21 cellular contexts compared by ENCODE assay signal in genomic region chr13:20870829-20871228, GRCh38. TPM values are rescaled to one million over a fixed set of nuclear protein-coding genes. Genes with fewer than 3 reads are reported as not detected.
DNase-seq lines count a peak whose midpoint lies in the region; ATAC-seq and TF ChIP-seq lines count a peak whose summit lies in the region.
"Had no signal": no experiment of that assay in that cellular context is flagged by ENCODE, and none has a peak within 500 bp of the region (broad histone marks: within the 10 kb centered on the region; RNA-seq: fewer than 3 reads in every experiment).

No MANE protein-coding gene starts in this region.

- H4K12ac ChIP-seq in trophoblast cell (ENCODE audit: low read depth, low read length) = no peak overlapping the region

- no peak overlapping the region for H3K4ac ChIP-seq in mesenchymal stem cell (ENCODE audit: low read depth in 1 of 2, low read length in 2 of 2)
- H3K4ac ChIP-seq in trophoblast cell (ENCODE audit: low read depth, low read length) = peak overlapping the region; percentile 22

- no peak overlapping the region for H2AK5ac ChIP-seq in mesenchymal stem cell (ENCODE audit: low read length, severe bottlenecking)
- H2AK5ac ChIP-seq in trophoblast cell (ENCODE audit: low read length) = no peak overlapping the region

- intact Hi-C loops in Right ventricle myocardium superior (cut with DNase I) = no loop called here

- H3K27ac ChIP-seq in right atrium auricular region (no peak overlapping the region), mesenchymal stem cell (ENCODE audit: low read length, poor library complexity, severe bottlenecking) (peak overlapping the region; percentile 4), trophoblast cell (ENCODE audit: low read depth, low read length) (no peak overlapping the region)
- H3K27ac ChIP-seq: 22Rv1, BLaER1, C4-2B, GM23248 had no signal

- H3K9me3 ChIP-seq in right atrium auricular region (no peaks in the 10 kb centered on the region), mesenchymal stem cell (ENCODE audit: control insufficient read depth, low read length) (no peaks in the 10 kb centered on the region), trophoblast cell (ENCODE audit: insufficient read depth, low read depth, low read length) (no peaks in the 10 kb centered on the region)
- H3K9me3 ChIP-seq: BLaER1 had no signal

- no peaks in the 10 kb centered on the region for H3K36me3 Mint-ChIP-seq in natural killer cell treated with Interleukin-12 subunit alpha and Interleukin-12 subunit beta and Interleukin-15 and Interleukin-18, amount 100 ng/mL, for 72 hours

- H3K14ac ChIP-seq in mesenchymal stem cell (ENCODE audit: low read length in 2 of 2) (no peak overlapping the region), trophoblast cell (ENCODE audit: low read length) (no peak overlapping the region)

- H3K36me3 ChIP-seq in right atrium auricular region (no peaks in the 10 kb centered on the region), mesenchymal stem cell (ENCODE audit: control insufficient read depth in 1 of 2, insufficient read depth in 2 of 2, low read depth in 1 of 2, low read length in 2 of 2) (peaks cover 0 to 6% of the 10 kb centered on the region in 2 experiments), trophoblast cell (ENCODE audit: control insufficient read depth in 1 of 2, insufficient read depth in 2 of 2, low read length in 2 of 2) (no peaks in the 10 kb centered on the region)

- H3K9me3 Mint-ChIP-seq in natural killer cell treated with Interleukin-12 subunit alpha and Interleukin-12 subunit beta and Interleukin-15 and Interleukin-18, amount 100 ng/mL, for 72 hours = no peaks in the 10 kb centered on the region
- H3K9me3 Mint-ChIP-seq: CD4-positive, CD25-positive, alpha-beta regulatory T cell; CD8-positive, alpha-beta memory T cell; HFFc6 had no signal

- H3K4me3 Mint-ChIP-seq in natural killer cell treated with Interleukin-12 subunit alpha and Interleukin-12 subunit beta and Interleukin-15 and Interleukin-18, amount 100 ng/mL, for 72 hours = no peak overlapping the region
- H3K4me3 Mint-ChIP-seq: B cell; CD4-positive, CD25-positive, alpha-beta regulatory T cell; HFFc6 had no signal

- WGBS in mesenchymal stem cell = 91% methylated on average over 2 of the region's 4 CpGs
- WGBS in trophoblast cell (ENCODE audit: extremely low coverage, insufficient coverage, insufficient read length) = no CpG with 5 or more reads among the region's 4 CpGs

- no peak overlapping the region for H2BK15ac ChIP-seq in mesenchymal stem cell (ENCODE audit: low read depth, poor library complexity, severe bottlenecking)

- H3K18ac ChIP-seq in mesenchymal stem cell (ENCODE audit: low read depth in 1 of 2, low read length in 2 of 2) (no peak overlapping the region), trophoblast cell (ENCODE audit: low read length) (no peak overlapping the region)

- no peak overlapping the region for H4K8ac ChIP-seq in mesenchymal stem cell (ENCODE audit: low read length)
- H4K8ac ChIP-seq in trophoblast cell (ENCODE audit: low read depth, low read length) = no peak overlapping the region

- peaks cover 5 to 14% of the 10 kb centered on the region in 2 donors for H3K4me1 Mint-ChIP-seq in natural killer cell treated with Interleukin-12 subunit alpha and Interleukin-12 subunit beta and Interleukin-15 and Interleukin-18, amount 100 ng/mL, for 72 hours (ENCODE audit: low read depth in 2 of 2)

- H3K79me2 ChIP-seq in trophoblast cell (ENCODE audit: control insufficient read depth, insufficient read depth, low read length, poor library complexity) = peaks cover 1% of the 10 kb centered on the region

- peaks cover 8% of the 10 kb centered on the region for H3K79me1 ChIP-seq in mesenchymal stem cell (replicated peaks; ENCODE audit: low read length, poor library complexity, severe bottlenecking)
- H3K79me1 ChIP-seq in trophoblast cell (ENCODE audit: low read length) = no peaks in the 10 kb centered on the region

- ATAC-seq in Right ventricle myocardium superior (ENCODE audit: poor library complexity) = peak; percentile 29
- no peak for ATAC-seq in HG02973 (IDR thresholded peaks at IDR 0.05; ENCODE audit: unreplicated experiment)
- no peak for ATAC-seq in natural killer cell treated with Interleukin-12 subunit alpha and Interleukin-12 subunit beta and Interleukin-15 and Interleukin-18, amount 100 ng/mL, for 72 hours
- ATAC-seq: GM12878, HCT116 had no signal

- no peak overlapping the region for H4K91ac ChIP-seq in mesenchymal stem cell (ENCODE audit: low read length)
- H4K91ac ChIP-seq in trophoblast cell (ENCODE audit: low read depth, low read length) = no peak overlapping the region

- no peak overlapping the region for H3K4me3 ChIP-seq in right atrium auricular region
- H3K4me3 ChIP-seq in mesenchymal stem cell (ENCODE audit: insufficient read depth in 1 of 2, low read depth in 1 of 2, low read length in 2 of 2) = no peak overlapping the region
- no peak overlapping the region for H3K4me3 ChIP-seq in trophoblast cell (ENCODE audit: low read depth, low read length)
- H3K4me3 ChIP-seq: BLaER1, GM12878, GM23248 had no signal

- DNase-seq in Right ventricle myocardium superior (no peak), right atrium auricular region (ENCODE audit: low spot score) (no peak), mesenchymal stem cell (no peak), trophoblast cell (no peak)
- no peak for DNase-seq in natural killer cell treated with Interleukin-12 subunit alpha and Interleukin-12 subunit beta and Interleukin-15 and Interleukin-18, amount 100 ng/mL, for 72 hours (ENCODE audit: low spot score)
- DNase-seq: CD4-positive, CD25-positive, alpha-beta regulatory T cell; CD8-positive, alpha-beta memory T cell; DMS 273 treated with DMSO at 0.1 percent for 48 hours; DMS79; EL; GDM1; GM23248; H7; HFFc6 had no signal

- H3K9ac ChIP-seq in mesenchymal stem cell (ENCODE audit: low read length) (no peak overlapping the region), trophoblast cell (ENCODE audit: low read length) (no peak overlapping the region)
- H3K9ac ChIP-seq: BLaER1, GM23248 had no signal

- no peak overlapping the region for H2BK120ac ChIP-seq in mesenchymal stem cell (ENCODE audit: low read depth, low read length)
- H2BK120ac ChIP-seq in trophoblast cell (ENCODE audit: insufficient read depth, low read length, poor library complexity) = no peak overlapping the region

- peaks cover 0 to 9% of the 10 kb centered on the region in 2 donors for H3K4me1 ChIP-seq in right atrium auricular region
- H3K4me1 ChIP-seq in mesenchymal stem cell (ENCODE audit: control insufficient read depth, insufficient read depth, low read depth, low read length) = peaks cover 10% of the 10 kb centered on the region
- peaks cover 0 to 4% of the 10 kb centered on the region in 2 experiments for H3K4me1 ChIP-seq in trophoblast cell (ENCODE audit: control insufficient read depth in 1 of 2, insufficient read depth in 2 of 2, low read length in 2 of 2)
- H3K4me1 ChIP-seq: BLaER1 had no signal

- H2AFZ ChIP-seq in mesenchymal stem cell (ENCODE audit: low read depth, low read length) (no peak overlapping the region), trophoblast cell (ENCODE audit: insufficient read depth, low read length, poor library complexity) (no peak overlapping the region)
- H2AFZ ChIP-seq: GM23248 had no signal

- H3K4me2 ChIP-seq in mesenchymal stem cell (ENCODE audit: low read length, poor library complexity, severe bottlenecking) = no peak overlapping the region
- no peak overlapping the region for H3K4me2 ChIP-seq in trophoblast cell (ENCODE audit: low read length)
- H3K4me2 ChIP-seq: BLaER1 had no signal

- no peak for TF ChIP-seq CTCF in right atrium auricular region (IDR thresholded peaks at IDR 0.05)

- no peaks in the 10 kb centered on the region for H3K27me3 Mint-ChIP-seq in natural killer cell treated with Interleukin-12 subunit alpha and Interleukin-12 subunit beta and Interleukin-15 and Interleukin-18, amount 100 ng/mL, for 72 hours
- H3K27me3 Mint-ChIP-seq: B cell; CD4-positive, CD25-positive, alpha-beta regulatory T cell; CD8-positive, alpha-beta memory T cell had no signal

- H2BK5ac ChIP-seq in mesenchymal stem cell (ENCODE audit: low read depth, low read length, poor library complexity, severe bottlenecking) (no peak overlapping the region), trophoblast cell (ENCODE audit: low read depth, low read length, poor library complexity) (no peak overlapping the region)

- H3K27me3 ChIP-seq in right atrium auricular region = no peaks in the 10 kb centered on the region
- no peaks in the 10 kb centered on the region for H3K27me3 ChIP-seq in mesenchymal stem cell (ENCODE audit: control insufficient read depth in 1 of 2, insufficient read depth in 1 of 2, low read length in 2 of 2)
- no peaks in the 10 kb centered on the region for H3K27me3 ChIP-seq in trophoblast cell (ENCODE audit: insufficient read depth, low read length)
- H3K27me3 ChIP-seq: BLaER1 had no signal

- H3K27ac Mint-ChIP-seq in natural killer cell treated with Interleukin-12 subunit alpha and Interleukin-12 subunit beta and Interleukin-15 and Interleukin-18, amount 100 ng/mL, for 72 hours = no peak overlapping the region
- H3K27ac Mint-ChIP-seq: B cell; CD4-positive, CD25-positive, alpha-beta regulatory T cell; HFFc6 had no signal

- H2BK12ac ChIP-seq in mesenchymal stem cell (ENCODE audit: low read length in 2 of 2) (no peak overlapping the region), trophoblast cell (ENCODE audit: low read length) (no peak overlapping the region)

- H3K23ac ChIP-seq in mesenchymal stem cell (ENCODE audit: low read length in 2 of 2) (no peak overlapping the region), trophoblast cell (ENCODE audit: low read length) (no peak overlapping the region)

RNA-seq across cellular contexts. Expression of gene XPO4, which starts 31.7 kb away (rescaled TPM):
- 28.3 TPM for total RNA-seq in Right ventricle myocardium superior
- 10 to 100 TPM in 1 of 2 donors, 1 to 10 TPM in 1; 9.7 to 10.6 TPM for total RNA-seq in right atrium auricular region
- 6.0 TPM for polyA plus RNA-seq in mesenchymal stem cell (2013, experiment 1 of 2)
- polyA plus RNA-seq in mesenchymal stem cell (2013, experiment 2 of 2) = 6.0 TPM
- polyA plus RNA-seq in trophoblast cell (2013) = 10.7 TPM in 2 replicates
- total RNA-seq in natural killer cell treated with Interleukin-12 subunit alpha and Interleukin-12 subunit beta and Interleukin-15 and Interleukin-18, amount 100 ng/mL, for 72 hours = 10 to 100 TPM; 23.0 to 33.5 TPM
